ENCODE assay signal across 12 cellular contexts in the genomic region with DNA sequence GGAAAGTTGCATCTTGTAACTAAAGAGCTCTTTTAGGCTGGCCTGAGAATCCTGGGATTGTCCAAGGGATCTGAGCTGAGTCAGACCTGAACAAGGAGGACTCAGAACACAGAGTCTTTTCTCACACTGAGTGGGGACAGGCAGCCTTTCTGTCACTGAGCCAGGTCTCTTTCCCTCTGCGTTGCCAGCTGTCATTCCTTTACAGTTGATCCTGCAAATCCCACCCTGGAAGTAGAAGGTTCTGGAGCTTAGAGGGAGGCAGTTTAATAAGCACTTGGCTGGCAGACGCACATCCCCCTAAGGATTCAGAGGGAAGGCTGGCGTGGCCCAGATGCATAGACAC.
DNase-seq lines count a peak whose midpoint lies in the region; ATAC-seq and TF ChIP-seq lines count a peak whose summit lies in the region.
"Had no signal": no experiment of that assay in that cellular context is flagged by ENCODE, and none has a peak within 500 bp of the region (broad histone marks: within the 10 kb centered on the region; RNA-seq: fewer than 3 reads in every experiment).

No MANE protein-coding gene starts in this region.

- H3K27me3 ChIP-seq in breast epithelium (no peaks in the 10 kb centered on the region), mammary epithelial cell (ENCODE audit: insufficient read depth, low read length) (no peaks in the 10 kb centered on the region), esophagus squamous epithelium (no peaks in the 10 kb centered on the region), uterus (no peaks in the 10 kb centered on the region)
- H3K27me3 ChIP-seq: neural progenitor cell had no signal

- H3K36me3 ChIP-seq in breast epithelium (no peaks in the 10 kb centered on the region), mammary epithelial cell (ENCODE audit: insufficient read depth, low read length) (peaks cover 10% of the 10 kb centered on the region), esophagus squamous epithelium (peaks cover 8 to 64% (median 8%) of the 10 kb centered on the region in 3 donors), uterus (no peaks in the 10 kb centered on the region)
- H3K36me3 ChIP-seq: neural progenitor cell had no signal

- H3K4me3 ChIP-seq in breast epithelium = no peak overlapping the region
- no peak overlapping the region for H3K4me3 ChIP-seq in mammary epithelial cell (replicated peaks in 1 of 3; ENCODE audit: insufficient read depth in 1 of 3, low read depth in 2 of 3, low read length in 3 of 3)
- H3K4me3 ChIP-seq in esophagus squamous epithelium = no peak overlapping the region
- no peak overlapping the region for H3K4me3 ChIP-seq in uterus
- H3K4me3 ChIP-seq: neural progenitor cell had no signal

- no peak for ATAC-seq in GM19463 (IDR thresholded peaks at IDR 0.05; ENCODE audit: unreplicated experiment)

- no peaks in the 10 kb centered on the region for H3K9me3 ChIP-seq in breast epithelium
- H3K9me3 ChIP-seq in mammary epithelial cell (replicated peaks; ENCODE audit: insufficient read depth, low read length) = no peaks in the 10 kb centered on the region
- no peaks in the 10 kb centered on the region for H3K9me3 ChIP-seq in esophagus squamous epithelium
- no peaks in the 10 kb centered on the region for H3K9me3 ChIP-seq in uterus

- no peak overlapping the region for H2AFZ ChIP-seq in mammary epithelial cell (ENCODE audit: low read depth, low read length)
- H2AFZ ChIP-seq: neural progenitor cell had no signal

- H3K9ac ChIP-seq in mammary epithelial cell (ENCODE audit: insufficient read depth, low read length) = no peak overlapping the region
- H3K9ac ChIP-seq: neural progenitor cell had no signal

- CTCF ChIA-PET in mammary epithelial cell (lab: Charles Lee; ENCODE audit: low non-redundant PET) = no interaction called here

- TF ChIP-seq POLR2A in breast epithelium (IDR thresholded peaks at IDR 0.05) = no peak
- no peak for TF ChIP-seq POLR2A in esophagus squamous epithelium (IDR thresholded peaks at IDR 0.05)
- TF ChIP-seq POLR2A in uterus (IDR thresholded peaks at IDR 0.05) = no peak

- H3K27ac Mint-ChIP-seq in T-helper 2 cell treated with Interferon-gamma antibody and Interleukin-4, amounts not matched to agents 5 μg/mL and 100 μg/mL, for 36 hours = no peak overlapping the region
- H3K27ac Mint-ChIP-seq: neural progenitor cell had no signal

- no peaks in the 10 kb centered on the region for H3K9me3 Mint-ChIP-seq in T-helper 2 cell treated with Interferon-gamma antibody and Interleukin-4, amounts not matched to agents 5 μg/mL and 100 μg/mL, for 36 hours
- H3K9me3 Mint-ChIP-seq: neural progenitor cell had no signal

- peaks cover 39% of the 10 kb centered on the region for H3K36me3 Mint-ChIP-seq in T-helper 2 cell treated with Interferon-gamma antibody and Interleukin-4, amounts not matched to agents 5 μg/mL and 100 μg/mL, for 36 hours (ENCODE audit: low read depth)

- H3K4me2 ChIP-seq in mammary epithelial cell (ENCODE audit: insufficient read depth, low read depth, low read length) = no peak overlapping the region
- H3K4me2 ChIP-seq: neural progenitor cell had no signal

- WGBS in mammary epithelial cell (ENCODE audit: low coverage, missing lambda C conversion rate) = 50% methylated on average over 3 of the region's 3 CpGs
- WGBS in esophagus squamous epithelium, 2 donors = 57 to 76% methylated on average over 3 of the region's 3 CpGs

- H3K4me1 ChIP-seq in breast epithelium (peaks cover 0 to 3% of the 10 kb centered on the region in 2 donors), mammary epithelial cell (ENCODE audit: insufficient read depth, low read length) (no peaks in the 10 kb centered on the region), esophagus squamous epithelium (peaks cover 7 to 40% (median 25%) of the 10 kb centered on the region in 3 donors), uterus (peaks cover 0 to 5% of the 10 kb centered on the region in 2 donors)

- H3K79me2 ChIP-seq in mammary epithelial cell (ENCODE audit: insufficient read depth, low read length) = no peaks in the 10 kb centered on the region

- DNase-seq in breast epithelium (ENCODE audit: low spot score in 2 of 2) (no peak), mammary epithelial cell (no peak), esophagus squamous epithelium (lab: John Stamatoyannopoulos, UW) (no peak), myocyte (ENCODE audit: low read depth) (peak; percentile 76), uterus (no peak), NCI-H1048 (lab: John Stamatoyannopoulos, UW) (no peak)
- no peak for DNase-seq in T-helper 2 cell treated with Interferon-gamma antibody and Interleukin-4, amounts not matched to agents 5 μg/mL and 100 μg/mL, for 36 hours (ENCODE audit: low spot score)
- DNase-seq: ACHN; activated CD4-positive, alpha-beta T cell treated with anti-CD3 and anti-CD28 coated beads, Interleukin-2, amount 50 U/mL, for 1 hour had no signal

- TF ChIP-seq CTCF in breast epithelium (IDR thresholded peaks at IDR 0.05) = no peak
- TF ChIP-seq CTCF in mammary epithelial cell (conservative IDR thresholded peaks at IDR 0.05 in 1 of 2, IDR thresholded peaks at IDR 0.05 in 1 of 2; ENCODE audit: extremely low read depth in 1 of 2, insufficient read depth in 1 of 2, low read depth in 1 of 2, low read length in 2 of 2) = no peak
- no peak for TF ChIP-seq CTCF in esophagus squamous epithelium (IDR thresholded peaks at IDR 0.05)
- TF ChIP-seq CTCF in uterus (IDR thresholded peaks at IDR 0.05) = no peak

- peak overlapping the region; percentile 20 to 42 for H3K27ac ChIP-seq in breast epithelium
- no peak overlapping the region for H3K27ac ChIP-seq in mammary epithelial cell (ENCODE audit: insufficient read depth, low read depth, low read length)
- H3K27ac ChIP-seq in esophagus squamous epithelium = peak overlapping the region in 3 of 4 donors; percentile 66 to 73 (median 69)
- H3K27ac ChIP-seq in uterus = peak overlapping the region; percentile 4 to 27
- H3K27ac ChIP-seq: neural progenitor cell had no signal

- H3K4me1 Mint-ChIP-seq in T-helper 2 cell treated with Interferon-gamma antibody and Interleukin-4, amounts not matched to agents 5 μg/mL and 100 μg/mL, for 36 hours (ENCODE audit: low read depth) = peaks cover 26% of the 10 kb centered on the region

- intact Hi-C loops in breast epithelium (cut with DNase I; ENCODE audit: low total_unique reads) (no loop called here), mammary epithelial cell (cut with micrococcal nuclease) (loop anchor here (5.0 kb wide), 2 partner anchors 52 to 72 kb away; no protein-coding TSS in a partner anchor), esophagus squamous epithelium (cut with DNase I) (no loop called here), uterus (cut with DNase I; ENCODE audit: low total_unique reads) (loop anchor here (10.0 kb wide), 1 partner anchor 70 kb away; no protein-coding TSS in a partner anchor)

- BruUV-seq in mammary epithelial cell (replicated peaks; lab: Mats Ljungman, UMichigan) = no TSS peak

- no peaks in the 10 kb centered on the region for H4K20me1 ChIP-seq in mammary epithelial cell (ENCODE audit: insufficient read depth, low read length)

- dilution Hi-C loops in mammary epithelial cell (cut with HindIII; ENCODE audit: low sequenced_read_pairs) = no loop called here

- no peaks in the 10 kb centered on the region for H3K27me3 Mint-ChIP-seq in T-helper 2 cell treated with Interferon-gamma antibody and Interleukin-4, amounts not matched to agents 5 μg/mL and 100 μg/mL, for 36 hours (ENCODE audit: low read depth)
- H3K27me3 Mint-ChIP-seq: activated naive CD8-positive, alpha-beta T cell had no signal

- H3K4me3 Mint-ChIP-seq in T-helper 2 cell treated with Interferon-gamma antibody and Interleukin-4, amounts not matched to agents 5 μg/mL and 100 μg/mL, for 36 hours = no peak overlapping the region
- H3K4me3 Mint-ChIP-seq: activated naive CD8-positive, alpha-beta T cell; neural progenitor cell had no signal

- in situ Hi-C loops in mammary epithelial cell (cut with MboI; ENCODE audit: low sequenced_read_pairs in 2 of 2) = no loop called here

Comparison
In these comparisons a context has a peak if more than half of its experiments do, and no peak if none do; other contexts are left out.
1. intact Hi-C loops: an anchor here in mammary epithelial cell (5.0 kb wide) and uterus (10.0 kb wide); none called in breast epithelium and esophagus squamous epithelium.